ENCODE assay signal across 14 cellular contexts in the genomic region with DNA sequence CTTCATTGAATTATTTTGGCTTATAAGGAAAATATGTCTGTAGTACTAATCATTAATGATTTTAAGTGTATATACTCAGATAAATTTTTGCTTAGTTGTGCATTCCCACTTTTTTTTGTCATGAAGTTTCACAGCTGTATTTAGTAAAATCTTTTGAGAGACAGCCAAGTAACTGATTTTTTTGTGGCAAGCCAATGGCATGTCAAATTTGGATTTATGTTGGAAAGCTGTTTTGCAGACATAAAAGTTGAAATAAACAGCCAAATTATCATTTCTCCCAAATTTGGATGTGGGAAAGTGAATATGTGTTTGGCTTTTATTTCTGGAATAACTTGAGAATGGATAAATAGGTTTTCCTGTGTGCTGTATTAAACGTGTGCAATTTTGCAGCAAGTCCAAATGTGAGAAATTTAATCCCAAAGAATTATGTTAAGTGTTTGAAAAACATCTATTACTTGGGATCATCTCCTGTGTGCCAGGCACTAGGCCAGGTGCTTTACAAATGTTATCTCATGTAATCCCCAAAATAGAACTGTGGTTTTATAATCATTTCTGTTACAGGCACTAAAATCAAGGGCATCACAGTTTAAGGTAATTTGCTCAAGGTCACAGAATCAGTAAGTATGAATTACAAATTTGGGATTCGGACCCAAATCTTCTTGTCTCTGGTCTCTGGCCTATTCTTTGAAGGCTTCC.
DNase-seq lines count a peak whose midpoint lies in the region; ATAC-seq and TF ChIP-seq lines count a peak whose summit lies in the region.
"Had no signal": no experiment of that assay in that cellular context is flagged by ENCODE, and none has a peak within 500 bp of the region (broad histone marks: within the 10 kb centered on the region; RNA-seq: fewer than 3 reads in every experiment).

No MANE protein-coding gene starts in this region.

- no peaks in the 10 kb centered on the region for H3K4me1 Mint-ChIP-seq in T-helper 2 cell treated with Interferon-gamma antibody and Interleukin-4, amounts not matched to agents 5 μg/mL and 100 μg/mL, for 36 hours (ENCODE audit: low read depth)
- H3K4me1 Mint-ChIP-seq: CD14-positive monocyte; CD8-positive, alpha-beta memory T cell had no signal

- peaks cover 2% of the 10 kb centered on the region for H3K9me3 ChIP-seq in left ventricle myocardium inferior (replicated peaks)
- no peaks in the 10 kb centered on the region for H3K9me3 ChIP-seq in right cardiac atrium (ENCODE audit: control insufficient read depth, low read length)
- no peaks in the 10 kb centered on the region for H3K9me3 ChIP-seq in effector memory CD4-positive, alpha-beta T cell (ENCODE audit: control insufficient read depth, low read length)
- H3K9me3 ChIP-seq: Caco-2 had no signal

- H3K9me3 Mint-ChIP-seq in T-helper 2 cell treated with Interferon-gamma antibody and Interleukin-4, amounts not matched to agents 5 μg/mL and 100 μg/mL, for 36 hours, result no peaks in the 10 kb centered on the region
- H3K9me3 Mint-ChIP-seq: HFFc6 had no signal

- H3K4me3 Mint-ChIP-seq in T-helper 2 cell treated with Interferon-gamma antibody and Interleukin-4, amounts not matched to agents 5 μg/mL and 100 μg/mL, for 36 hours, result no peak overlapping the region
- H3K4me3 Mint-ChIP-seq: CD14-positive monocyte; CD8-positive, alpha-beta memory T cell; HFFc6 had no signal

- no peak for ATAC-seq in right cardiac atrium

- H3K4me1 ChIP-seq in left ventricle myocardium inferior, result peaks cover 68% of the 10 kb centered on the region
- peaks cover 6% of the 10 kb centered on the region for H3K4me1 ChIP-seq in right cardiac atrium (ENCODE audit: control insufficient read depth, insufficient read depth, low read length)
- no peaks in the 10 kb centered on the region for H3K4me1 ChIP-seq in effector memory CD4-positive, alpha-beta T cell (ENCODE audit: control insufficient read depth, insufficient read depth, low read length, poor library complexity, severe bottlenecking)

- intact Hi-C loops in left ventricle myocardium inferior (cut with micrococcal nuclease) (no loop called here), right cardiac atrium (cut with DNase I) (no loop called here)

- H3K27me3 Mint-ChIP-seq in T-helper 2 cell treated with Interferon-gamma antibody and Interleukin-4, amounts not matched to agents 5 μg/mL and 100 μg/mL, for 36 hours (ENCODE audit: low read depth), result no peaks in the 10 kb centered on the region
- H3K27me3 Mint-ChIP-seq: CD8-positive, alpha-beta memory T cell had no signal

- H3K36me3 Mint-ChIP-seq in T-helper 2 cell treated with Interferon-gamma antibody and Interleukin-4, amounts not matched to agents 5 μg/mL and 100 μg/mL, for 36 hours (ENCODE audit: low read depth), result no peaks in the 10 kb centered on the region
- H3K36me3 Mint-ChIP-seq: CD14-positive monocyte; CD8-positive, alpha-beta memory T cell had no signal

- TF ChIP-seq CTCF in left ventricle myocardium inferior (IDR thresholded peaks at IDR 0.05; ENCODE audit: borderline replicate concordance) (no peak), fibroblast of the aortic adventitia (IDR thresholded peaks at IDR 0.05; ENCODE audit: insufficient read depth, low read length) (no peak)

- peak overlapping the region; percentile 54 for H3K27ac ChIP-seq in left ventricle myocardium inferior (replicated peaks)
- H3K27ac ChIP-seq in right cardiac atrium (ENCODE audit: low read length), result no peak overlapping the region
- no peak overlapping the region for H3K27ac ChIP-seq in effector memory CD4-positive, alpha-beta T cell (ENCODE audit: insufficient read depth, low read length, poor library complexity, severe bottlenecking)
- H3K27ac ChIP-seq: HL-60 had no signal

- H3K27me3 ChIP-seq in left ventricle myocardium inferior (ENCODE audit: low read depth) (no peaks in the 10 kb centered on the region), right cardiac atrium (ENCODE audit: control insufficient read depth, insufficient read depth) (no peaks in the 10 kb centered on the region)
- no peaks in the 10 kb centered on the region for H3K27me3 ChIP-seq in effector memory CD4-positive, alpha-beta T cell (replicated peaks; ENCODE audit: control insufficient read depth, insufficient read depth, low read length, poor library complexity, severe bottlenecking)

- no peaks in the 10 kb centered on the region for H3K36me3 ChIP-seq in left ventricle myocardium inferior
- no peaks in the 10 kb centered on the region for H3K36me3 ChIP-seq in effector memory CD4-positive, alpha-beta T cell (ENCODE audit: control insufficient read depth, insufficient read depth, low read length)

- DNase-seq in left ventricle myocardium inferior (no peak), right cardiac atrium (no peak), dedifferentiated amniotic fluid mesenchymal stem cell (ENCODE audit: extremely low spot score) (peak; percentile 34), fibroblast of the aortic adventitia (ENCODE audit: low read depth) (peak; percentile 47), NCI-H1417 (lab: John Stamatoyannopoulos, UW) (no peak)
- no peak for DNase-seq in effector memory CD4-positive, alpha-beta T cell
- DNase-seq in T-helper 2 cell treated with Interferon-gamma antibody and Interleukin-4, amounts not matched to agents 5 μg/mL and 100 μg/mL, for 36 hours (ENCODE audit: low spot score), result no peak
- DNase-seq: CD8-positive, alpha-beta memory T cell; GF-D8; HCEC 1CT; HFFc6 had no signal

- WGBS in right cardiac atrium, result 45% methylated on average over 2 of the region's 2 CpGs

- no peak overlapping the region for H3K27ac Mint-ChIP-seq in T-helper 2 cell treated with Interferon-gamma antibody and Interleukin-4, amounts not matched to agents 5 μg/mL and 100 μg/mL, for 36 hours
- H3K27ac Mint-ChIP-seq: CD14-positive monocyte had no signal

- no peak overlapping the region for H3K4me3 ChIP-seq in left ventricle myocardium inferior
- H3K4me3 ChIP-seq in right cardiac atrium (ENCODE audit: low read length), result no peak overlapping the region
- no peak overlapping the region for H3K4me3 ChIP-seq in fibroblast of the aortic adventitia (ENCODE audit: low read depth, low read length)
- no peak overlapping the region for H3K4me3 ChIP-seq in effector memory CD4-positive, alpha-beta T cell (ENCODE audit: insufficient read depth, low read depth, low read length, poor library complexity, severe bottlenecking)

Comparison
In these comparisons a context has a peak if more than half of its experiments do, and no peak if none do; other contexts are left out.
1. DNase-seq: peak in dedifferentiated amniotic fluid mesenchymal stem cell (single experiment) and fibroblast of the aortic adventitia (single experiment); none in left ventricle myocardium inferior (single experiment), right cardiac atrium (0 of 3), NCI-H1417 (0 of 3), effector memory CD4-positive, alpha-beta T cell (0 of 3) and T-helper 2 cell treated with Interferon-gamma antibody and Interleukin-4, amounts not matched to agents 5 μg/mL and 100 μg/mL, for 36 hours (single experiment).